Comparison of ENCODE assay signal across 8 cellular contexts in genomic region chr11:534197-534591, GRCh38. TPM values are rescaled to one million over a fixed set of nuclear protein-coding genes. Genes with fewer than 3 reads are reported as not detected.
DNase-seq lines count a peak whose midpoint lies in the region; ATAC-seq and TF ChIP-seq lines count a peak whose summit lies in the region.

No MANE protein-coding gene starts in this region.

- no TSS peak for BruUV-seq in A673 (replicated peaks; lab: Mats Ljungman, UMichigan)

- no peaks in the 10 kb centered on the region for H3K9me3 Mint-ChIP-seq in naive thymus-derived CD4-positive, alpha-beta T cell

- DNase-seq in A673 (ENCODE audit: low spot score): no peak
- DNase-seq in LNCaP clone FGC (ENCODE audit: low read depth): no peak
- DNase-seq in naive thymus-derived CD4-positive, alpha-beta T cell: no peak
- DNase-seq in NCI-H2081 (lab: John Stamatoyannopoulos, UW): no peak
- no peak for DNase-seq in left lobe of liver (ENCODE audit: low spot score)

- H3K4me1 Mint-ChIP-seq in naive thymus-derived CD4-positive, alpha-beta T cell: peaks cover 5 to 16% (median 11%) of the 10 kb centered on the region in 7 donors

- no peak overlapping the region for H3K27ac ChIP-seq in A673 (ENCODE audit: low read depth, low read length, poor library complexity, severe bottlenecking)
- no peak overlapping the region for H3K27ac ChIP-seq in duodenal mucosa (ENCODE audit: low read depth, low read length)
- H3K27ac ChIP-seq in naive thymus-derived CD4-positive, alpha-beta T cell (ENCODE audit: low read depth, low read length): peak overlapping the region; percentile 71

- POLR2A ChIA-PET in A673 (lab: Charles Lee; ENCODE audit: low non-redundant PET): no interaction called here
- POLR2A ChIA-PET in naive thymus-derived CD4-positive, alpha-beta T cell (lab: Charles Lee): interaction anchor here (0.6 to 4.0 kb wide), 6 partner anchors 11 to 274 kb away, joined by 3 to 26 read pairs (median 4); partner anchors contain the start of gene RNH1

- peaks cover 17% of the 10 kb centered on the region for H3K4me1 ChIP-seq in A673 (ENCODE audit: insufficient read depth, low read length, poor library complexity, severe bottlenecking)
- H3K4me1 ChIP-seq in duodenal mucosa (ENCODE audit: control insufficient read depth in 1 of 2, insufficient read depth in 2 of 2, low read length in 2 of 2): peaks cover 15 to 42% of the 10 kb centered on the region in 2 donors
- peaks cover 20 to 21% of the 10 kb centered on the region in 2 donors for H3K4me1 ChIP-seq in naive thymus-derived CD4-positive, alpha-beta T cell (ENCODE audit: control insufficient read depth in 2 of 2, insufficient read depth in 2 of 2, low read length in 2 of 2)

- H3K9ac ChIP-seq in duodenal mucosa (ENCODE audit: low read depth in 1 of 2, low read length in 2 of 2): peak overlapping the region; percentile 38 to 72

- H3K27ac Mint-ChIP-seq in naive thymus-derived CD4-positive, alpha-beta T cell: peak overlapping the region in 1 of 9 donors; percentile 17

- peak overlapping the region; percentile 45 to 83 (median 71) for H3K4me3 Mint-ChIP-seq in naive thymus-derived CD4-positive, alpha-beta T cell

- no peaks in the 10 kb centered on the region for H3K27me3 Mint-ChIP-seq in naive thymus-derived CD4-positive, alpha-beta T cell

- H3K4me3 ChIP-seq in A673 (ENCODE audit: low read depth, low read length, poor library complexity, severe bottlenecking) (peak overlapping the region; percentile 71), LNCaP clone FGC (ENCODE audit: low read depth, low read length) (peak overlapping the region; percentile 89), duodenal mucosa (ENCODE audit: low read depth in 1 of 2, low read length in 2 of 2) (peak overlapping the region; percentile 68 to 78)
- H3K4me3 ChIP-seq in naive thymus-derived CD4-positive, alpha-beta T cell (ENCODE audit: low read length): peak overlapping the region; percentile 59

- intact Hi-C loops in A673 (cut with micrococcal nuclease; ENCODE audit: unreplicated experiment): no loop called here
- intact Hi-C loops in naive thymus-derived CD4-positive, alpha-beta T cell (cut with micrococcal nuclease): loop anchor here in 1 of 2 donors (2.0 kb wide), 1 partner anchor 35 kb away; no protein-coding TSS in a partner anchor

- peaks cover 14% of the 10 kb centered on the region for H3K36me3 ChIP-seq in A673 (ENCODE audit: insufficient read depth, low read length, poor library complexity, severe bottlenecking)
- H3K36me3 ChIP-seq in duodenal mucosa (ENCODE audit: control insufficient read depth in 1 of 2, insufficient read depth in 2 of 2, low read length in 2 of 2): peaks cover 11 to 20% of the 10 kb centered on the region in 2 donors
- peaks cover 0 to 30% (median 0%) of the 10 kb centered on the region in 3 experiments for H3K36me3 ChIP-seq in naive thymus-derived CD4-positive, alpha-beta T cell (ENCODE audit: control insufficient read depth in 2 of 3, insufficient read depth in 3 of 3, low read length in 3 of 3)

- no peaks in the 10 kb centered on the region for H3K9me3 ChIP-seq in A673 (ENCODE audit: low read depth, low read length, poor library complexity, severe bottlenecking)
- no peaks in the 10 kb centered on the region for H3K9me3 ChIP-seq in duodenal mucosa (ENCODE audit: control insufficient read depth in 1 of 2, low read length in 2 of 2)
- no peaks in the 10 kb centered on the region for H3K9me3 ChIP-seq in naive thymus-derived CD4-positive, alpha-beta T cell (ENCODE audit: control insufficient read depth in 2 of 3, low read length in 3 of 3)

- peaks cover 0 to 6% (median 0%) of the 10 kb centered on the region in 5 donors for H3K36me3 Mint-ChIP-seq in naive thymus-derived CD4-positive, alpha-beta T cell

- TF ChIP-seq CTCF in A673 (conservative IDR thresholded peaks at IDR 0.05; ENCODE audit: low read depth, low read length): no peak
- TF ChIP-seq CTCF in LNCaP clone FGC (IDR thresholded peaks at IDR 0.05; ENCODE audit: control insufficient read depth, extremely low read depth, insufficient read depth): no peak

- TF ChIP-seq POLR2A in GM18505 (IDR thresholded peaks at IDR 0.05; ENCODE audit: borderline replicate concordance, extremely low read depth, insufficient read depth, insufficient read length): no peak

- no peaks in the 10 kb centered on the region for H3K27me3 ChIP-seq in A673 (replicated peaks; ENCODE audit: insufficient read depth, low read depth, low read length, poor library complexity)
- H3K27me3 ChIP-seq in duodenal mucosa (ENCODE audit: control insufficient read depth in 1 of 2, insufficient read depth in 2 of 2, low read length in 2 of 2): no peaks in the 10 kb centered on the region
- H3K27me3 ChIP-seq in naive thymus-derived CD4-positive, alpha-beta T cell (ENCODE audit: control insufficient read depth in 2 of 2, insufficient read depth in 2 of 2, low read length in 2 of 2): no peaks in the 10 kb centered on the region

- no peak for ATAC-seq in naive thymus-derived CD4-positive, alpha-beta T cell
- ATAC-seq in HG02759 (IDR thresholded peaks at IDR 0.05; ENCODE audit: unreplicated experiment) (no peak), left lobe of liver (no peak), GM18505 (IDR thresholded peaks at IDR 0.05; ENCODE audit: unreplicated experiment) (no peak)

- CTCF ChIA-PET in A673 (lab: Charles Lee): no interaction called here
- CTCF ChIA-PET in naive thymus-derived CD4-positive, alpha-beta T cell (lab: Charles Lee): interaction anchor here (0.6 kb wide), 1 partner anchor 78 kb away, joined by 4 read pairs; no protein-coding TSS in a partner anchor

RNA-seq across cellular contexts. Expression of gene HRAS, which starts 1.2 kb away (rescaled TPM):
- total RNA-seq in A673 (2021) (82.8 and 90.2 TPM in 2 replicates), left lobe of liver (12.9 TPM)
- 10 to 100 TPM; 22.3 to 52.0 (median 31.9) TPM for total RNA-seq in naive thymus-derived CD4-positive, alpha-beta T cell
- 10 to 100 TPM; 12.6 to 19.5 TPM for polyA plus RNA-seq in naive thymus-derived CD4-positive, alpha-beta T cell

RNA-seq across cellular contexts. Expression of gene LRRC56, which starts 3.1 kb away (rescaled TPM):
- total RNA-seq in A673 (2021) (2.1 and 2.5 TPM in 2 replicates), left lobe of liver (0.93 TPM)
- total RNA-seq in naive thymus-derived CD4-positive, alpha-beta T cell: 1 to 10 TPM; 2.3 to 5.1 (median 3.6) TPM
- 1 to 10 TPM in 1 of 2 donors, under 1 TPM in 1; 0.35 to 1.0 TPM for polyA plus RNA-seq in naive thymus-derived CD4-positive, alpha-beta T cell

RNA-seq across cellular contexts. Expression of gene LMNTD2, which starts 26.3 kb away (rescaled TPM):
- total RNA-seq in A673 (2021) (1.1 and 1.7 TPM in 2 replicates), left lobe of liver (13.4 TPM)
- total RNA-seq in naive thymus-derived CD4-positive, alpha-beta T cell: 10 to 100 TPM in 2 of 5 experiments, 1 to 10 TPM in 3; 2.8 to 14.7 (median 9.6) TPM
- 1 to 10 TPM; 2.3 to 3.6 TPM for polyA plus RNA-seq in naive thymus-derived CD4-positive, alpha-beta T cell

RNA-seq across cellular contexts. Expression of gene RASSF7, which starts 26.6 kb away (rescaled TPM):
- total RNA-seq in A673 (2021) (4.6 and 6.2 TPM in 2 replicates), left lobe of liver (36.6 TPM)
- total RNA-seq in naive thymus-derived CD4-positive, alpha-beta T cell: 10 to 100 TPM; 20.0 to 45.4 (median 35.5) TPM
- 10 to 100 TPM; 26.7 to 43.6 TPM for polyA plus RNA-seq in naive thymus-derived CD4-positive, alpha-beta T cell

RNA-seq across cellular contexts. Expression of gene RNH1, which starts 27.2 kb away (rescaled TPM):
- total RNA-seq in A673 (2021) (94.6 and 95.4 TPM in 2 replicates), left lobe of liver (85.4 TPM)
- 100 to 1,000 TPM in 4 of 5 experiments, 10 to 100 TPM in 1; 98.6 to 193 (median 109) TPM for total RNA-seq in naive thymus-derived CD4-positive, alpha-beta T cell
- polyA plus RNA-seq in naive thymus-derived CD4-positive, alpha-beta T cell: 100 to 1,000 TPM; 156 to 243 TPM
